In the genomic region with DNA sequence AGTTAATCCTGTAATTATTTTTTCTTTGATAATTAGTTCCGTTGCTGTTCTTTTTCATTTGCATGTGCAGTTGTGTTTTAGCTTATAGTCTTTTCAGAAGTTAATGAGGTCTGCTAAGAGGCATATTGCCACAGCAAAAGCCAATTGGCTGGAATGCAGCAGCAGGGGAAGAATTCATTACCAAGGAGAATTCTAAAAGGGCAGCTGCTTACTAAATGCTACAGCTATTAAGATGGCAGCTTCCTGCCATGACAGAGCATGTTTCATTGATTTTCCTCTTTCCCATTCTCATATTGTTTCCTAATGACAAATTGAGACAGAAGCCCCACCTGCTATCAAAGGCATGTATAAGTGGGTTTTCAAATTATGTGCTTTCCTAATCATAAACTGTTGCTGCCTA, we compare ENCODE assay signal across 28 cellular contexts.
DNase-seq lines count a peak whose midpoint lies in the region; ATAC-seq and TF ChIP-seq lines count a peak whose summit lies in the region.
"Had no signal": no experiment of that assay in that cellular context is flagged by ENCODE, and none has a peak within 500 bp of the region (broad histone marks: within the 10 kb centered on the region; RNA-seq: fewer than 3 reads in every experiment).

No MANE protein-coding gene starts in this region.

- no peaks in the 10 kb centered on the region for H3K9me2 ChIP-seq in neural cell (ENCODE audit: insufficient read depth, low read length)

- H3K36me3 ChIP-seq in HUES6 (ENCODE audit: control insufficient read depth, insufficient read depth, low read length) (no peaks in the 10 kb centered on the region), neural cell (ENCODE audit: insufficient read depth, low read length) (no peaks in the 10 kb centered on the region), right atrium auricular region (no peaks in the 10 kb centered on the region)
- H3K36me3 ChIP-seq: colonic mucosa, vagina had no signal

- no peaks in the 10 kb centered on the region for H3K79me2 ChIP-seq in neural cell (replicated peaks; ENCODE audit: insufficient read depth, low read length)

- H3K4me3 ChIP-seq in HUES6 (ENCODE audit: low read depth, low read length) (no peak overlapping the region), neural cell (ENCODE audit: low read length) (no peak overlapping the region), right atrium auricular region (no peak overlapping the region)
- H3K4me3 ChIP-seq: colonic mucosa, GM12878, skin epidermis, vagina had no signal

- no peak for TF ChIP-seq CTCF in brain (conservative IDR thresholded peaks at IDR 0.05)
- TF ChIP-seq CTCF in neural cell (IDR thresholded peaks at IDR 0.05; ENCODE audit: poor library complexity, severe bottlenecking): no peak
- TF ChIP-seq CTCF in right atrium auricular region (IDR thresholded peaks at IDR 0.05): no peak

- no peaks in the 10 kb centered on the region for H4K20me1 ChIP-seq in neural cell (ENCODE audit: insufficient read depth)

- H3K27ac Mint-ChIP-seq in brain: peak overlapping the region; percentile 57 to 87 (median 76)
- no peak overlapping the region for H3K27ac Mint-ChIP-seq in activated naive CD8-positive, alpha-beta T cell treated with anti-CD3 and anti-CD28 coated beads for 36 hours
- H3K27ac Mint-ChIP-seq: activated CD4-positive, alpha-beta memory T cell treated with anti-CD3 and anti-CD28 coated beads for 36 hours; activated T-helper 17 cell treated with anti-CD3 and anti-CD28 coated beads, Interleukin-2, amount 50 U/mL, for 72 hours; IgD-negative memory B cell; stimulated activated naive CD8-positive, alpha-beta T cell treated with anti-CD3 and anti-CD28 coated beads, Interleukin-15, amount 100 ng/mL, for 72 hours had no signal

- H3K36me3 Mint-ChIP-seq in brain: peaks cover 20% of the 10 kb centered on the region
- no peaks in the 10 kb centered on the region for H3K36me3 Mint-ChIP-seq in activated naive CD8-positive, alpha-beta T cell treated with anti-CD3 and anti-CD28 coated beads for 36 hours
- H3K36me3 Mint-ChIP-seq: activated CD4-positive, alpha-beta memory T cell treated with anti-CD3 and anti-CD28 coated beads for 36 hours; IgD-negative memory B cell had no signal

- H2AFZ ChIP-seq in neural cell (ENCODE audit: low read depth, low read length): no peak overlapping the region

- peaks cover 33% of the 10 kb centered on the region for H3K4me1 Mint-ChIP-seq in brain
- H3K4me1 Mint-ChIP-seq in activated naive CD8-positive, alpha-beta T cell treated with anti-CD3 and anti-CD28 coated beads for 36 hours: no peaks in the 10 kb centered on the region
- H3K4me1 Mint-ChIP-seq: IgD-negative memory B cell; stimulated activated naive CD8-positive, alpha-beta T cell treated with anti-CD3 and anti-CD28 coated beads, Interleukin-15, amount 100 ng/mL, for 72 hours had no signal

- H3K4me3 Mint-ChIP-seq in brain: peak overlapping the region in 1 of 5 experiments; percentile 67
- no peak overlapping the region for H3K4me3 Mint-ChIP-seq in activated naive CD8-positive, alpha-beta T cell treated with anti-CD3 and anti-CD28 coated beads for 36 hours
- H3K4me3 Mint-ChIP-seq: activated CD4-positive, alpha-beta memory T cell treated with anti-CD3 and anti-CD28 coated beads for 36 hours; activated T-helper 17 cell treated with anti-CD3 and anti-CD28 coated beads, Interleukin-2, amount 50 U/mL, for 72 hours; IgD-negative memory B cell; stimulated activated naive CD8-positive, alpha-beta T cell treated with anti-CD3 and anti-CD28 coated beads, Interleukin-15, amount 100 ng/mL, for 72 hours had no signal

- no peaks in the 10 kb centered on the region for H3K27me3 ChIP-seq in HUES6 (ENCODE audit: control insufficient read depth, insufficient read depth, low read length)
- no peaks in the 10 kb centered on the region for H3K27me3 ChIP-seq in neural cell (ENCODE audit: insufficient read depth, low read depth, low read length)
- no peaks in the 10 kb centered on the region for H3K27me3 ChIP-seq in right atrium auricular region
- H3K27me3 ChIP-seq: colonic mucosa, vagina had no signal

- no peaks in the 10 kb centered on the region for H3K9me3 ChIP-seq in HUES6 (ENCODE audit: control insufficient read depth, insufficient read depth, low read depth, low read length)
- no peaks in the 10 kb centered on the region for H3K9me3 ChIP-seq in neural cell (ENCODE audit: low read length)
- H3K9me3 ChIP-seq in right atrium auricular region: no peaks in the 10 kb centered on the region
- H3K9me3 ChIP-seq: colonic mucosa, vagina had no signal

- H3F3A ChIP-seq in neural cell (ENCODE audit: insufficient read depth, low read length, poor library complexity, severe bottlenecking): no peaks in the 10 kb centered on the region

- H3K4me1 ChIP-seq in HUES6 (ENCODE audit: control insufficient read depth, insufficient read depth, low read length): peaks cover 7% of the 10 kb centered on the region
- no peaks in the 10 kb centered on the region for H3K4me1 ChIP-seq in right atrium auricular region
- H3K4me1 ChIP-seq: colonic mucosa, vagina had no signal

- DNase-seq in NCI-H146 (lab: John Stamatoyannopoulos, UW) (peak; percentile 92), right atrium auricular region (ENCODE audit: low spot score) (no peak)
- no peak for DNase-seq in activated CD4-positive, alpha-beta T cell treated with anti-CD3 and anti-CD28 coated beads, Interleukin-2, amount 50 U/mL, for 1 hour
- DNase-seq in activated naive CD8-positive, alpha-beta T cell treated with anti-CD3 and anti-CD28 coated beads for 36 hours: no peak
- DNase-seq: activated CD4-positive, alpha-beta memory T cell treated with anti-CD3 and anti-CD28 coated beads for 36 hours; activated CD8-positive, alpha-beta memory T cell treated with anti-CD3 and anti-CD28 coated beads, Interleukin-2, amount 50 U/mL, for 48 hours; activated naive CD4-positive, alpha-beta T cell treated with anti-CD3 and anti-CD28 coated beads, Interleukin-2, amount 50 U/mL, for 16 hours; C1 segment of cervical spinal cord; colonic mucosa; effector memory CD4-positive, alpha-beta T cell; erythroblast; mammary epithelial cell; NCI-H1048; NCI-H2081 treated with DMSO at 0.1 percent for 48 hours; NCI-H524; occipital lobe; stimulated activated naive CD8-positive, alpha-beta T cell treated with anti-CD3 and anti-CD28 coated beads, Interleukin-15, amount 100 ng/mL, for 72 hours had no signal

- no peak for TF ChIP-seq EP300 in neural cell (conservative IDR thresholded peaks at IDR 0.05; ENCODE audit: poor library complexity, severe bottlenecking)

- no peaks in the 10 kb centered on the region for H3K27me3 Mint-ChIP-seq in brain
- H3K27me3 Mint-ChIP-seq in activated naive CD8-positive, alpha-beta T cell treated with anti-CD3 and anti-CD28 coated beads for 36 hours: no peaks in the 10 kb centered on the region
- H3K27me3 Mint-ChIP-seq: activated CD4-positive, alpha-beta memory T cell treated with anti-CD3 and anti-CD28 coated beads for 36 hours; activated T-helper 17 cell treated with anti-CD3 and anti-CD28 coated beads, Interleukin-2, amount 50 U/mL, for 72 hours; stimulated activated naive CD8-positive, alpha-beta T cell treated with anti-CD3 and anti-CD28 coated beads, Interleukin-15, amount 100 ng/mL, for 72 hours had no signal

- H3K9ac ChIP-seq in HUES6 (ENCODE audit: low read length): no peak overlapping the region
- no peak overlapping the region for H3K9ac ChIP-seq in neural cell (ENCODE audit: low read length)

- H3K9me3 Mint-ChIP-seq in brain: no peaks in the 10 kb centered on the region
- H3K9me3 Mint-ChIP-seq in activated naive CD8-positive, alpha-beta T cell treated with anti-CD3 and anti-CD28 coated beads for 36 hours: no peaks in the 10 kb centered on the region
- H3K9me3 Mint-ChIP-seq: activated CD4-positive, alpha-beta memory T cell treated with anti-CD3 and anti-CD28 coated beads for 36 hours; stimulated activated naive CD8-positive, alpha-beta T cell treated with anti-CD3 and anti-CD28 coated beads, Interleukin-15, amount 100 ng/mL, for 72 hours had no signal

- no peak for TF ChIP-seq RAD21 in neural cell (conservative IDR thresholded peaks at IDR 0.05)

- 0 out of 2 replicates have a peak overlapping the region, but pooled peaks have one; percentile 47 for H3K27ac ChIP-seq in HUES6 (ENCODE audit: low read depth, low read length)
- no peak overlapping the region for H3K27ac ChIP-seq in neural cell (ENCODE audit: low read length)
- H3K27ac ChIP-seq in right atrium auricular region: no peak overlapping the region
- H3K27ac ChIP-seq: colonic mucosa, RWPE1, skin epidermis, vagina had no signal

- no peak for ATAC-seq in HG03095 (IDR thresholded peaks at IDR 0.05; ENCODE audit: unreplicated experiment)
- ATAC-seq: activated CD4-positive, CD25-positive, alpha-beta regulatory T cell treated with anti-CD3 and anti-CD28 coated beads, Interleukin-2, amount 50 U/mL, for 24 hours; activated T-helper 17 cell treated with anti-CD3 and anti-CD28 coated beads, Interleukin-2, amount 50 U/mL, for 72 hours; GM12878; stimulated activated naive CD8-positive, alpha-beta T cell treated with anti-CD3 and anti-CD28 coated beads, Interleukin-15, amount 100 ng/mL, for 72 hours had no signal

- H3K4me2 ChIP-seq in neural cell (ENCODE audit: low read length): peak overlapping the region; percentile 5

TF ChIP-seq in neural cell, 6 proteins besides CTCF, POLR2A, EP300 and RAD21 (continues in another document):
- TF ChIP-seq SMC3 (conservative IDR thresholded peaks at IDR 0.05; ENCODE audit: poor library complexity) (no peak), POLR2AphosphoS5 (IDR thresholded peaks at IDR 0.05) (no peak), TAF1 (IDR thresholded peaks at IDR 0.05; ENCODE audit: low read depth) (no peak)
